ENCODE assay signal across 18 cellular contexts in genomic region chr11:4643682-4644081, GRCh38. TPM values are rescaled to one million over a fixed set of nuclear protein-coding genes. Genes with fewer than 3 reads are reported as not detected.
DNase-seq lines count a peak whose midpoint lies in the region; ATAC-seq, FAIRE-seq and TF ChIP-seq lines count a peak whose summit lies in the region.
"Had no signal": no experiment of that assay in that cellular context is flagged by ENCODE, and none has a peak within 500 bp of the region (broad histone marks: within the 10 kb centered on the region; RNA-seq: fewer than 3 reads in every experiment).

Gene OR51E1, plus strand, starts transcription at chr11:4643982. Its CDS starts 8,545 bp downstream, at chr11:4652527.

- H4K20me1 ChIP-seq in H1 (replicated peaks in 1 of 2; ENCODE audit: control insufficient read depth in 1 of 2, insufficient read depth in 2 of 2, low read length in 2 of 2) = no peaks in the 10 kb centered on the region
- H4K20me1 ChIP-seq: BLaER1 treated with 17β-estradiol and CSF1 and Interleukin-3, amounts not matched to agents 10 nM and 100 nM had no signal

- H3K27ac Mint-ChIP-seq in osteocyte (ENCODE audit: unreplicated experiment) = peak within 1 kb of the TSS; percentile 70
- H3K27ac Mint-ChIP-seq in stimulated activated naive B cell treated with anti-CD40 and anti-IgM and Interleukin-4, amounts not matched to agents 10 μg/mL and 1 μg/mL and 100 μg/mL, for 72 hours = no peak within 1 kb of the TSS
- H3K27ac Mint-ChIP-seq in activated naive CD4-positive, alpha-beta T cell treated with anti-CD3 and anti-CD28 coated beads, Interleukin-2, amount 50 U/mL, for 72 hours = no peak within 1 kb of the TSS

- no peak within 1 kb of the TSS for H3K14ac ChIP-seq in H1 (ENCODE audit: insufficient read length)

- H3K36me3 Mint-ChIP-seq in osteocyte (ENCODE audit: unreplicated experiment) = no peaks in the 10 kb centered on the region
- no peaks in the 10 kb centered on the region for H3K36me3 Mint-ChIP-seq in stimulated activated naive B cell treated with anti-CD40 and anti-IgM and Interleukin-4, amounts not matched to agents 10 μg/mL and 1 μg/mL and 100 μg/mL, for 72 hours
- H3K36me3 Mint-ChIP-seq in activated naive CD4-positive, alpha-beta T cell treated with anti-CD3 and anti-CD28 coated beads, Interleukin-2, amount 50 U/mL, for 72 hours = no peaks in the 10 kb centered on the region

- H4K8ac ChIP-seq in H1 (ENCODE audit: extremely low read depth, insufficient read depth, low read length) = no peak within 1 kb of the TSS

- DNase-seq in heart right ventricle (no peak), cardiac septum (ENCODE audit: low spot score) (no peak), H1 (ENCODE audit: low read depth in 1 of 2, low spot score in 2 of 2) (no peak), osteocyte (ENCODE audit: extremely low spot score, unreplicated experiment) (no peak), tibial artery (no peak), esophagus muscularis mucosa (ENCODE audit: extremely low spot score) (no peak)
- no peak for DNase-seq in stimulated activated naive B cell treated with anti-CD40 and anti-IgM and Interleukin-4, amounts not matched to agents 10 μg/mL and 1 μg/mL and 100 μg/mL, for 72 hours
- no peak for DNase-seq in activated naive CD4-positive, alpha-beta T cell treated with anti-CD3 and anti-CD28 coated beads, Interleukin-2, amount 50 U/mL, for 72 hours (ENCODE audit: low spot score in 2 of 2)
- DNase-seq: DMS79 treated with DMSO at 0.1 percent for 48 hours, KG1, NCI-H1092, NCI-H146, NCI-H2081, NCI-H510A had no signal

- peaks cover 62% of the 10 kb centered on the region for H3K4me1 Mint-ChIP-seq in osteocyte (ENCODE audit: unreplicated experiment)
- peaks cover 0 to 1% of the 10 kb centered on the region in 2 donors for H3K4me1 Mint-ChIP-seq in stimulated activated naive B cell treated with anti-CD40 and anti-IgM and Interleukin-4, amounts not matched to agents 10 μg/mL and 1 μg/mL and 100 μg/mL, for 72 hours

- no peak for TF ChIP-seq RAD21 in H1 (IDR thresholded peaks at IDR 0.05 in 1 of 2, conservative IDR thresholded peaks at IDR 0.05 in 1 of 2; ENCODE audit: low read depth in 2 of 2, low read length in 2 of 2)

- no peak within 1 kb of the TSS for H3K23ac ChIP-seq in H1 (ENCODE audit: insufficient read length)

- H2BK5ac ChIP-seq in H1 (ENCODE audit: low read depth, low read length) = no peak within 1 kb of the TSS

- no peak within 1 kb of the TSS for H2BK12ac ChIP-seq in H1 (ENCODE audit: low read depth, low read length)

- H3K9me3 ChIP-seq in heart right ventricle (no peaks in the 10 kb centered on the region), H1 (ENCODE audit: insufficient read depth in 2 of 2, low read depth in 1 of 2, low read length in 1 of 2) (no peaks in the 10 kb centered on the region; a peak in 1 of 4 replicates), tibial artery (no peaks in the 10 kb centered on the region), esophagus muscularis mucosa (no peaks in the 10 kb centered on the region)
- H3K9me3 ChIP-seq: BLaER1 treated with 17β-estradiol and CSF1 and Interleukin-3, amounts not matched to agents 10 nM and 100 nM had no signal

- H3K27ac ChIP-seq in heart right ventricle (peak within 1 kb of the TSS; percentile 13 to 91 (median 82)), H1 (ENCODE audit: low read depth, low read length) (no peak within 1 kb of the TSS), tibial artery (peak within 1 kb of the TSS; percentile 42 to 60), esophagus muscularis mucosa (replicated peaks in 1 of 4) (no peak within 1 kb of the TSS)
- H3K27ac ChIP-seq: BLaER1 treated with 17β-estradiol and CSF1 and Interleukin-3, amounts not matched to agents 10 nM and 100 nM had no signal

- POLR2A ChIA-PET in H1 (lab: Charles Lee; ENCODE audit: partially characterized antibody) = no interaction called here

- H3K4me1 ChIP-seq in heart right ventricle (peaks cover 4 to 64% (median 44%) of the 10 kb centered on the region in 9 donors), H1 (replicated peaks in 1 of 4; ENCODE audit: control insufficient read depth in 3 of 4, insufficient read depth in 4 of 4, low read length in 3 of 4) (no peaks in the 10 kb centered on the region), tibial artery (peaks cover 0 to 59% (median 15%) of the 10 kb centered on the region in 4 donors), esophagus muscularis mucosa (peaks cover 38 to 66% (median 47%) of the 10 kb centered on the region in 4 donors)

- H3K9ac ChIP-seq in H1 (replicated peaks in 1 of 4; ENCODE audit: extremely low read depth in 1 of 4, low read depth in 3 of 4, low read length in 3 of 4) = no peak within 1 kb of the TSS
- H3K9ac ChIP-seq: BLaER1 treated with 17β-estradiol and CSF1 and Interleukin-3, amounts not matched to agents 10 nM and 100 nM had no signal

- peak within 1 kb of the TSS; percentile 31; the same call in 1 of the 2 replicates for H2BK15ac ChIP-seq in H1 (ENCODE audit: low read length)

- no peak within 1 kb of the TSS for H2BK20ac ChIP-seq in H1 (ENCODE audit: low read length)

- H3K4me2 ChIP-seq in H1 (ENCODE audit: insufficient read depth in 1 of 2, low read depth in 2 of 2, low read length in 2 of 2) = no peak within 1 kb of the TSS

- H3K4me3 Mint-ChIP-seq in osteocyte (ENCODE audit: unreplicated experiment) = no peak within 1 kb of the TSS
- no peak within 1 kb of the TSS for H3K4me3 Mint-ChIP-seq in stimulated activated naive B cell treated with anti-CD40 and anti-IgM and Interleukin-4, amounts not matched to agents 10 μg/mL and 1 μg/mL and 100 μg/mL, for 72 hours

- H3K27me3 ChIP-seq in heart right ventricle = no peaks in the 10 kb centered on the region
- H3K27me3 ChIP-seq in H1 (replicated peaks in 1 of 4; ENCODE audit: control insufficient read depth in 3 of 4, extremely low read depth in 1 of 4, insufficient read depth in 3 of 4, low read length in 3 of 4) = no peaks in the 10 kb centered on the region
- H3K27me3 ChIP-seq in tibial artery = no peaks in the 10 kb centered on the region
- H3K27me3 ChIP-seq in esophagus muscularis mucosa = no peaks in the 10 kb centered on the region
- H3K27me3 ChIP-seq: BLaER1 treated with 17β-estradiol and CSF1 and Interleukin-3, amounts not matched to agents 10 nM and 100 nM had no signal

- ATAC-seq in heart right ventricle = peak in 6 of 8 donors; percentile 15 to 62 (median 32)
- ATAC-seq in stimulated activated naive B cell treated with anti-CD40 and anti-IgM and Interleukin-4, amounts not matched to agents 10 μg/mL and 1 μg/mL and 100 μg/mL, for 72 hours (replicated peaks) = no peak
- ATAC-seq in activated naive CD4-positive, alpha-beta T cell treated with anti-CD3 and anti-CD28 coated beads, Interleukin-2, amount 50 U/mL, for 72 hours = no peak

- FAIRE-seq in H1 (lab: Jason Lieb, UNC) = no peak
- FAIRE-seq: A204.1 had no signal

- no peaks in the 10 kb centered on the region for H3K79me1 ChIP-seq in H1 (ENCODE audit: low read depth, low read length)

- H2BK120ac ChIP-seq in H1 (replicated peaks; ENCODE audit: low read depth, low read length) = no peak within 1 kb of the TSS

- intact Hi-C loops in heart right ventricle (cut with DNase I) (loop anchor here in 1 of 10 donors (10.0 kb wide), 1 partner anchor 459 kb away; no protein-coding TSS in a partner anchor), cardiac septum (cut with DNase I) (loop anchor here (2.0 kb wide), 1 partner anchor 33 kb away; no protein-coding TSS in a partner anchor), tibial artery (cut with DNase I; ENCODE audit: low total_unique reads) (no loop called here), esophagus muscularis mucosa (cut with DNase I) (no loop called here)

- CTCF ChIA-PET in H1 (lab: Charles Lee; ENCODE audit: partially characterized antibody) = interaction anchor here (0.7 to 1.4 kb wide), 3 partner anchors 8 to 183 kb away, joined by 3 to 4 read pairs (median 3); no protein-coding TSS in a partner anchor

- no peak within 1 kb of the TSS; the same call in 1 of the 2 replicates for H2AFZ ChIP-seq in H1 (ENCODE audit: low read length)

- no peaks in the 10 kb centered on the region for H3K79me2 ChIP-seq in H1 (ENCODE audit: control insufficient read depth in 1 of 2, insufficient read depth in 2 of 2, low read length in 2 of 2)

- no peaks in the 10 kb centered on the region for H3K23me2 ChIP-seq in H1 (ENCODE audit: low read depth, low read length)

- 56 to 68% methylated on average over 3 of the region's 3 CpGs for WGBS in heart right ventricle, 2 donors
- WGBS in H1 (ENCODE audit: extremely low coverage in 1 of 2, insufficient coverage in 1 of 2, insufficient read length in 1 of 2, insufficient replicate concordance in 2 of 2, low coverage in 1 of 2, low lambda C conversion rate in 2 of 2, missing lambda C conversion rate in 1 of 2), 2 experiments = 75% methylated on average over 3 of the region's 3 CpGs; no CpG with 5 or more reads in 1 of the 2 experiments
- 79% methylated on average over 3 of the region's 3 CpGs for WGBS in esophagus muscularis mucosa

- TF ChIP-seq POLR2A in H1 (IDR thresholded peaks at IDR 0.05; ENCODE audit: control extremely low read depth in 1 of 2, low read depth in 2 of 2, low read length in 2 of 2) (no peak), esophagus muscularis mucosa (IDR thresholded peaks at IDR 0.05; ENCODE audit: low read depth) (no peak)

- no peak within 1 kb of the TSS for H3K4ac ChIP-seq in H1 (replicated peaks; ENCODE audit: insufficient read length, low read depth, low read length)

- no peaks in the 10 kb centered on the region for H3K27me3 Mint-ChIP-seq in osteocyte (ENCODE audit: unreplicated experiment)
- peaks cover 8 to 24% of the 10 kb centered on the region in 2 donors for H3K27me3 Mint-ChIP-seq in stimulated activated naive B cell treated with anti-CD40 and anti-IgM and Interleukin-4, amounts not matched to agents 10 μg/mL and 1 μg/mL and 100 μg/mL, for 72 hours

- H3K36me3 ChIP-seq in heart right ventricle (no peaks in the 10 kb centered on the region), H1 (ENCODE audit: control insufficient read depth in 2 of 4, insufficient read depth in 4 of 4, low read length in 3 of 4) (no peaks in the 10 kb centered on the region), tibial artery (no peaks in the 10 kb centered on the region), esophagus muscularis mucosa (no peaks in the 10 kb centered on the region)
- H3K36me3 ChIP-seq: BLaER1 treated with 17β-estradiol and CSF1 and Interleukin-3, amounts not matched to agents 10 nM and 100 nM had no signal

- TF ChIP-seq CTCF in heart right ventricle (IDR thresholded peaks at IDR 0.05) (no peak), H1 (IDR thresholded peaks at IDR 0.05; ENCODE audit: control extremely low read depth in 1 of 3, insufficient read depth in 1 of 3, low read depth in 1 of 3, low read length in 3 of 3) (no peak), osteocyte (IDR thresholded peaks at IDR 0.05) (no peak), tibial artery (IDR thresholded peaks at IDR 0.05) (no peak), esophagus muscularis mucosa (IDR thresholded peaks at IDR 0.05) (no peak)

- TF ChIP-seq EP300 in H1 (IDR thresholded peaks at IDR 0.05; ENCODE audit: borderline replicate concordance in 1 of 2, low read depth in 2 of 2, low read length in 2 of 2) = no peak
- TF ChIP-seq EP300 in esophagus muscularis mucosa (IDR thresholded peaks at IDR 0.05) = no peak

- no peak within 1 kb of the TSS for H3K18ac ChIP-seq in H1 (ENCODE audit: extremely low read depth, low read length)

- no peak within 1 kb of the TSS for H4K91ac ChIP-seq in H1 (replicated peaks; ENCODE audit: insufficient read length, low read length)

- H3K9me3 Mint-ChIP-seq in osteocyte (ENCODE audit: unreplicated experiment) = no peaks in the 10 kb centered on the region
- no peaks in the 10 kb centered on the region for H3K9me3 Mint-ChIP-seq in stimulated activated naive B cell treated with anti-CD40 and anti-IgM and Interleukin-4, amounts not matched to agents 10 μg/mL and 1 μg/mL and 100 μg/mL, for 72 hours
- H3K9me3 Mint-ChIP-seq in activated naive CD4-positive, alpha-beta T cell treated with anti-CD3 and anti-CD28 coated beads, Interleukin-2, amount 50 U/mL, for 72 hours = no peaks in the 10 kb centered on the region

- no peak within 1 kb of the TSS for H2AK5ac ChIP-seq in H1 (ENCODE audit: low read depth, low read length)

- no peak within 1 kb of the TSS for H4K5ac ChIP-seq in H1 (ENCODE audit: insufficient read length, low read depth, low read length)

- H3K4me3 ChIP-seq in heart right ventricle = peak within 1 kb of the TSS in 9 of 10 donors; percentile 21 to 58 (median 49)
- no peak within 1 kb of the TSS for H3K4me3 ChIP-seq in H1 (ENCODE audit: extremely low read depth in 1 of 4, insufficient read depth in 2 of 4, low read depth in 3 of 4, low read length in 4 of 4)
- H3K4me3 ChIP-seq in tibial artery = peak within 1 kb of the TSS; percentile 34 to 38
- H3K4me3 ChIP-seq in esophagus muscularis mucosa = peak within 1 kb of the TSS in 2 of 4 donors; percentile 13 to 24
- H3K4me3 ChIP-seq: BLaER1 treated with 17β-estradiol and CSF1 and Interleukin-3, amounts not matched to agents 10 nM and 100 nM had no signal

- H3K56ac ChIP-seq in H1 (replicated peaks; ENCODE audit: insufficient read length, low read depth, low read length) = no peak within 1 kb of the TSS

RNA-seq across cellular contexts. Expression of gene OR51E1, which starts in this region (rescaled TPM):
- 1 to 10 TPM in 9 of 10 donors, under 1 TPM in 1; 0.68 to 3.4 (median 1.6) TPM for total RNA-seq in heart right ventricle
- polyA plus RNA-seq in heart right ventricle = 1 to 10 TPM; 2.3 to 2.6 TPM
- 1.00 TPM for total RNA-seq in cardiac septum
- not detected in 2 replicates for total RNA-seq in H1 (2021; fragmentation: NEBNext Ultra II Directional; extraction: Animal tissue kit (Norgen Biotek cat#: 25700))
- not detected in 2 replicates for polyA plus RNA-seq in H1 (2011; rRNA removed)
- polyA plus RNA-seq in H1 (2011; cell fraction: cytosol; rRNA removed) = not detected
- polyA plus RNA-seq in H1 (2011; cell fraction: nucleus; rRNA removed) = not detected
- polyA plus RNA-seq in H1 (2012, experiment 1 of 2) = not detected in 4 replicates
- polyA plus RNA-seq in H1 (2012, experiment 2 of 2) = not detected
- polyA plus RNA-seq in H1 (2013, experiment 1 of 2) = not detected
- polyA plus RNA-seq in H1 (2013, experiment 2 of 2) = not detected
- polyA minus RNA-seq in H1 (2011; rRNA and poly(A)+ RNA removed) = not detected in 2 replicates
- polyA minus RNA-seq in H1 (2011; cell fraction: cytosol; rRNA and poly(A)+ RNA removed) = not detected
- not detected for polyA minus RNA-seq in H1 (2011; cell fraction: nucleus; rRNA and poly(A)+ RNA removed)
- 0.81 and 1.1 TPM in 2 replicates for total RNA-seq in osteocyte
- 1 to 10 TPM in 2 of 4 donors, under 1 TPM in 1, not detected in 1; 0.33 to 1.3 (median 1.2) TPM for total RNA-seq in esophagus muscularis mucosa
- total RNA-seq in activated naive CD4-positive, alpha-beta T cell treated with anti-CD3 and anti-CD28 coated beads, Interleukin-2, amount 50 U/mL, for 72 hours = not detected
- total RNA-seq: G401, M059J had no signal

Comparison
In these comparisons a context has a peak if more than half of its experiments do, and no peak if none do; other contexts are left out.
1. ATAC-seq: peak in heart right ventricle (6 of 8); none in stimulated activated naive B cell treated with anti-CD40 and anti-IgM and Interleukin-4, amounts not matched to agents 10 μg/mL and 1 μg/mL and 100 μg/mL, for 72 hours (0 of 2) and activated naive CD4-positive, alpha-beta T cell treated with anti-CD3 and anti-CD28 coated beads, Interleukin-2, amount 50 U/mL, for 72 hours (0 of 2).
2. H3K27ac ChIP-seq: peak in heart right ventricle (10 of 10) and tibial artery (2 of 2); none in H1 (single experiment) and esophagus muscularis mucosa (0 of 4).
3. H3K4me3 ChIP-seq: peak in heart right ventricle (9 of 10) and tibial artery (2 of 2); none in H1 (0 of 4).